ENCODE assay signal across 13 cellular contexts in the genomic region with DNA sequence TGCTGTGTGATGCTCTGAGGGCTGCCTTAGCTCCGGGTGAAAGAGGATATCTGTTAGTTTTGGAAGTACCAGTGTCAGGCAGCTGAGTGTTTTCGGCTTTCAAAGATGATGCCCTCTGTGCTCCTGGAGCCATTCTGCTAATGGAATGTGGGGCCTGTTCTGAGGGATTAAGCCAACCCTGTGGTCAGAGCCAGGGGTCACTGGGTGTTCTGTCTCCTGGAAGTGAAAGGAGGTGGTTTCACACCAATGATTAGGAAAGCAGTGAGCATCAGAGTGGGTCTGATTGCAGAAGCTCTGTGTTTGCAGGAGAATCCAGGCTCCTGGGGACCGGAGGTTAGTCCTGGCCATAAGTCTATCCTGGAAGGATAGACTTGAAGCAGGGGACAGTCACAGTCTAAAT.
A peak's percentile ranks its signal among the peaks of the same experiment; 100 is the strongest.
DNase-seq lines count a peak whose midpoint lies in the region; ATAC-seq and TF ChIP-seq lines count a peak whose summit lies in the region.
"Had no signal": no experiment of that assay in that cellular context is flagged by ENCODE, and none has a peak within 500 bp of the region (broad histone marks: within the 10 kb centered on the region; RNA-seq: fewer than 3 reads in every experiment).

No MANE protein-coding gene starts in this region.

- H3K18ac ChIP-seq in neuronal stem cell (ENCODE audit: low read length) (peak overlapping the region; percentile 5), mesendoderm (ENCODE audit: low read length) (no peak overlapping the region)

- H3K36me3 ChIP-seq in neuronal stem cell (replicated peaks in 1 of 2; ENCODE audit: control insufficient read depth in 2 of 2, insufficient read depth in 2 of 2, low read length in 2 of 2) (no peaks in the 10 kb centered on the region), mesendoderm (ENCODE audit: control insufficient read depth, insufficient read depth, low read length) (no peaks in the 10 kb centered on the region)
- H3K36me3 ChIP-seq: BLaER1 treated with 17β-estradiol and CSF1 and Interleukin-3, amounts not matched to agents 10 nM and 100 nM had no signal

- H3K27me3 ChIP-seq in neuronal stem cell (ENCODE audit: control insufficient read depth in 3 of 3, insufficient read depth in 3 of 3, low read depth in 1 of 3, low read length in 3 of 3) (no peaks in the 10 kb centered on the region), mesendoderm (ENCODE audit: insufficient read depth, low read length, poor library complexity) (no peaks in the 10 kb centered on the region)
- H3K27me3 ChIP-seq: BLaER1 treated with 17β-estradiol and CSF1 and Interleukin-3, amounts not matched to agents 10 nM and 100 nM had no signal

- H3K14ac ChIP-seq in neuronal stem cell (ENCODE audit: low read length): no peak overlapping the region

- H4K8ac ChIP-seq in neuronal stem cell (ENCODE audit: low read depth, low read length) (no peak overlapping the region), mesendoderm (ENCODE audit: low read depth, low read length) (no peak overlapping the region)

- H2BK12ac ChIP-seq in neuronal stem cell (ENCODE audit: low read length): no peak overlapping the region

- DNase-seq in epithelial cell of proximal tubule (ENCODE audit: low read depth) (peak; percentile 31), kidney tubule cell (ENCODE audit: low spot score) (peak; percentile 3), neuronal stem cell (ENCODE audit: low spot score) (no peak), sciatic nerve (ENCODE audit: low spot score) (no peak), mesendoderm (no peak), NCI-H2107 treated with DMSO at 0.1 percent for 48 hours (lab: John Stamatoyannopoulos, UW; ENCODE audit: unreplicated experiment) (no peak), NCI-H69 (lab: John Stamatoyannopoulos, UW) (no peak), hypothalamus (lab: John Stamatoyannopoulos, UW) (no peak)
- DNase-seq: 8988T; Caco-2; CD4-positive, CD25-positive, alpha-beta regulatory T cell; H9 had no signal

- H3K4me1 ChIP-seq in neuronal stem cell (ENCODE audit: control insufficient read depth in 2 of 2, insufficient read depth in 1 of 2, low read depth in 1 of 2, low read length in 2 of 2): peaks cover 0 to 19% of the 10 kb centered on the region in 2 donors
- H3K4me1 ChIP-seq in mesendoderm (ENCODE audit: control insufficient read depth, low read depth, low read length): no peaks in the 10 kb centered on the region
- H3K4me1 ChIP-seq: BLaER1 treated with 17β-estradiol and CSF1 and Interleukin-3, amounts not matched to agents 10 nM and 100 nM; Caco-2 had no signal

- TF ChIP-seq CTCF in epithelial cell of proximal tubule (conservative IDR thresholded peaks at IDR 0.05; ENCODE audit: low read depth, low read length): no peak

- H3K79me1 ChIP-seq in neuronal stem cell (ENCODE audit: low read depth, low read length) (no peaks in the 10 kb centered on the region), mesendoderm (ENCODE audit: low read length) (no peaks in the 10 kb centered on the region)

- H3K4me2 ChIP-seq in neuronal stem cell (ENCODE audit: insufficient read depth, low read length, poor library complexity, severe bottlenecking): no peak overlapping the region
- no peak overlapping the region for H3K4me2 ChIP-seq in mesendoderm (ENCODE audit: low read length)
- H3K4me2 ChIP-seq: BLaER1 treated with 17β-estradiol and CSF1 and Interleukin-3, amounts not matched to agents 10 nM and 100 nM had no signal

- no peak overlapping the region for H2AFZ ChIP-seq in neuronal stem cell (ENCODE audit: low read length)

- H3K4ac ChIP-seq in neuronal stem cell (ENCODE audit: low read length): no peak overlapping the region
- no peak overlapping the region for H3K4ac ChIP-seq in mesendoderm (ENCODE audit: low read depth, low read length)

- no peak overlapping the region for H3K56ac ChIP-seq in mesendoderm (ENCODE audit: low read length)

- H2AK5ac ChIP-seq in neuronal stem cell (ENCODE audit: low read depth, low read length) (no peak overlapping the region), mesendoderm (ENCODE audit: low read length) (no peak overlapping the region)

- H3K4me3 ChIP-seq in epithelial cell of proximal tubule (ENCODE audit: low read depth, low read length): no peak overlapping the region
- no peak overlapping the region for H3K4me3 ChIP-seq in neuronal stem cell (ENCODE audit: low read length in 2 of 2)
- H3K4me3 ChIP-seq in mesendoderm (ENCODE audit: low read length): no peak overlapping the region
- H3K4me3 ChIP-seq: BLaER1 treated with 17β-estradiol and CSF1 and Interleukin-3, amounts not matched to agents 10 nM and 100 nM had no signal

- no CpG with 5 or more reads among the region's 3 CpGs for WGBS in neuronal stem cell (ENCODE audit: extremely low coverage in 2 of 2, insufficient read length in 2 of 2, insufficient replicate concordance in 1 of 2), 2 donors
- WGBS in mesendoderm (ENCODE audit: extremely low coverage, insufficient coverage, low lambda C conversion rate): no CpG with 5 or more reads among the region's 3 CpGs

- no peak overlapping the region for H3K23ac ChIP-seq in neuronal stem cell (ENCODE audit: low read depth, low read length, poor library complexity)
- H3K23ac ChIP-seq in mesendoderm (ENCODE audit: low read length): no peak overlapping the region

- H3K9ac ChIP-seq in neuronal stem cell (ENCODE audit: low read depth, low read length, poor library complexity) (no peak overlapping the region), mesendoderm (ENCODE audit: low read length) (no peak overlapping the region)
- H3K9ac ChIP-seq: BLaER1 treated with 17β-estradiol and CSF1 and Interleukin-3, amounts not matched to agents 10 nM and 100 nM had no signal

- ATAC-seq in sciatic nerve: peak; percentile 84

- H4K91ac ChIP-seq in neuronal stem cell (ENCODE audit: low read depth, low read length, poor library complexity): no peak overlapping the region

- H4K5ac ChIP-seq in mesendoderm (ENCODE audit: low read length): no peak overlapping the region

- H3K9me3 ChIP-seq in neuronal stem cell (replicated peaks in 1 of 2; ENCODE audit: control insufficient read depth in 2 of 2, insufficient read depth in 1 of 2, low read depth in 1 of 2, low read length in 2 of 2): peaks cover 0 to 1% of the 10 kb centered on the region in 2 donors
- H3K9me3 ChIP-seq: Caco-2 had no signal

- intact Hi-C loops in sciatic nerve (cut with DNase I): no loop called here

- H2BK15ac ChIP-seq in neuronal stem cell (ENCODE audit: low read length) (peak overlapping the region; percentile 61), mesendoderm (replicated peaks; ENCODE audit: low read depth) (no peak overlapping the region)

- H2BK5ac ChIP-seq in neuronal stem cell (ENCODE audit: low read length): no peak overlapping the region
- H2BK5ac ChIP-seq in mesendoderm (ENCODE audit: low read length): no peak overlapping the region

- H3K27ac ChIP-seq in neuronal stem cell (replicated peaks; ENCODE audit: low read length): no peak overlapping the region
- no peak overlapping the region for H3K27ac ChIP-seq in mesendoderm (ENCODE audit: low read depth, low read length)
- H3K27ac ChIP-seq: BLaER1 treated with 17β-estradiol and CSF1 and Interleukin-3, amounts not matched to agents 10 nM and 100 nM had no signal

- H2BK120ac ChIP-seq in neuronal stem cell (ENCODE audit: low read depth, low read length) (no peak overlapping the region), mesendoderm (ENCODE audit: low read depth, low read length) (no peak overlapping the region)

- no peaks in the 10 kb centered on the region for H3K79me2 ChIP-seq in mesendoderm (ENCODE audit: control insufficient read depth, insufficient read depth, low read length)

Comparison
In these comparisons a context has a peak if more than half of its experiments do, and no peak if none do; other contexts are left out.
1. DNase-seq: peak in epithelial cell of proximal tubule (single experiment) and kidney tubule cell (single experiment); none in neuronal stem cell (single experiment), sciatic nerve (single experiment), mesendoderm (single experiment), NCI-H2107 treated with DMSO at 0.1 percent for 48 hours (single experiment), NCI-H69 (single experiment) and hypothalamus (0 of 51).